ENCODE assay signal across 8 cellular contexts in genomic region chr20:23441850-23442313, GRCh38. TPM values are rescaled to one million over a fixed set of nuclear protein-coding genes. Genes with fewer than 3 reads are reported as not detected.
DNase-seq lines count a peak whose midpoint lies in the region; ATAC-seq and TF ChIP-seq lines count a peak whose summit lies in the region.

No MANE protein-coding gene starts in this region.

- TF ChIP-seq CTCF in GM12865 (IDR thresholded peaks at IDR 0.05; ENCODE audit: insufficient read depth, low read depth, low read length, missing control alignments): peak; percentile 85
- peak; percentile 96 for TF ChIP-seq CTCF in VCaP (conservative IDR thresholded peaks at IDR 0.05)
- peak; percentile 90 for TF ChIP-seq CTCF in cardiac fibroblast (IDR thresholded peaks at IDR 0.05; ENCODE audit: low read depth, low read length)
- peak; percentile 83 for TF ChIP-seq CTCF in kidney epithelial cell (IDR thresholded peaks at IDR 0.05; ENCODE audit: insufficient read depth, low read length, poor library complexity, severe bottlenecking)

- no peaks in the 10 kb centered on the region for H3K36me3 ChIP-seq in kidney epithelial cell (ENCODE audit: control insufficient read depth, insufficient read depth, low read length)

- H3K27me3 ChIP-seq in kidney epithelial cell (ENCODE audit: control insufficient read depth, insufficient read depth, low read length): no peaks in the 10 kb centered on the region

- ATAC-seq in HG02642 (IDR thresholded peaks at IDR 0.05; ENCODE audit: poor library complexity, unreplicated experiment) (peak; percentile 77), GM21447 (IDR thresholded peaks at IDR 0.05; ENCODE audit: unreplicated experiment) (no peak)

- H3K27ac ChIP-seq in VCaP: no peak overlapping the region

- H3K4me3 ChIP-seq in GM12865 (ENCODE audit: low read depth, low read length) (no peak overlapping the region), cardiac fibroblast (replicated peaks in 1 of 2; ENCODE audit: low read depth in 2 of 2, low read length in 2 of 2) (no peak overlapping the region), kidney epithelial cell (ENCODE audit: low read depth, low read length) (no peak overlapping the region)

- DNase-seq in GM12865 (ENCODE audit: low read depth): peak; percentile 78
- DNase-seq in NCI-H1930 (lab: John Stamatoyannopoulos, UW): peak; percentile 45 to 75
- DNase-seq in cardiac fibroblast (ENCODE audit: low read depth in 2 of 2): peak; percentile 85 to 89
- no peak for DNase-seq in kidney epithelial cell (ENCODE audit: low read depth)
- DNase-seq in stimulated activated CD4-positive, alpha-beta T cell treated with anti-CD3 and anti-CD28 coated beads, Interleukin-2, amount 100 ng/mL, for 4 hours (ENCODE audit: low read depth): peak; percentile 14

RNA-seq across cellular contexts. Expression of gene CSTL1, which starts 2.4 kb away (rescaled TPM):
- not detected in 2 replicates for total RNA-seq in kidney epithelial cell

RNA-seq across cellular contexts. Expression of gene CST11, which starts 10.8 kb away (rescaled TPM):
- not detected in 2 replicates for total RNA-seq in kidney epithelial cell

RNA-seq across cellular contexts. Expression of gene NAPB, which starts 20.6 kb away (rescaled TPM):
- 3.0 and 3.4 TPM in 2 replicates for total RNA-seq in kidney epithelial cell

RNA-seq across cellular contexts. Expression of gene CST8, which starts 49.0 kb away (rescaled TPM):
- not detected in 2 replicates for total RNA-seq in kidney epithelial cell
